37 cellular contexts compared by ENCODE assay signal in the genomic region with DNA sequence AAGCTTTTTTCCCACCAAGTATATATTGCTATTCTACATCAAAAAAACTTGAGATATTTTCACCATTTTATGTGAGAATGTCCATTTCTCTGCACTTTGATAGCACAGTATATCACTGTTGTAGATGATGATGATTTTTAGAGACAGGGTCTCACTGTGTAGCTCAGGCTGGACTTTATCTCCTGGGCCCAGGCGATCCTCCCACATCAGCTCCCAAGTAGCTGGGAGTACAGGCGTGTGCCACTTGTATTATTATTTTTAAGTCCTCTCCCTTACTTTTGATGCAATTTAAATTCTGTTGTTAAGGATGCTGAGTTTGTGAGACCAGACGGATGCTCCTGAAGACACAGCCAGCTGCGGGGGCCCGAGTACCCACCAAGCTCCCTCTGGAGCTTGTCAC.
"Had no signal": no experiment of that assay in that cellular context is flagged by ENCODE, and none has a peak within 500 bp of the region (broad histone marks: within the 10 kb centered on the region; RNA-seq: fewer than 3 reads in every experiment).

No MANE protein-coding gene starts in this region.

- H3K4me3 Mint-ChIP-seq: activated B cell treated with CpG ODN at 0.5 μM for 24 hours; activated CD4-positive, alpha-beta memory T cell treated with anti-CD3 and anti-CD28 coated beads for 36 hours; activated CD4-positive, alpha-beta T cell treated with anti-CD3 and anti-CD28 coated beads, Interleukin-2, amount 10 ng/mL, durations not matched to agents 24 days and 14 days; activated CD8-positive, alpha-beta T cell treated with anti-CD3 and anti-CD28 coated beads for 36 hours; activated naive CD4-positive, alpha-beta T cell treated with anti-CD3 and anti-CD28 coated beads for 36 hours; activated naive CD8-positive, alpha-beta T cell treated with anti-CD3 and anti-CD28 coated beads for 36 hours; activated T-cell treated with anti-CD3 and anti-CD28 coated beads, Interleukin-2, amount 50 U/mL, for 4 hours; activated T-cell treated with anti-CD3 and anti-CD28 coated beads, Interleukin-2, amount 50 U/mL, for 72 hours; activated T-helper 1 cell treated with anti-CD3 and anti-CD28 coated beads, Interleukin-12 subunit alpha, Interleukin-12 subunit beta, Interleukin-2, Interleukin-4 antibody, amounts not matched to agents 30 ng/mL and 10 ng/mL and 1 ng/mL, durations not matched to agents 14 hours and 24 hours and 36 hours; activated T-helper 17 cell treated with anti-CD3 and anti-CD28 coated beads, Interleukin-2, amount 50 U/mL, for 72 hours; T-helper 1 cell treated with Interleukin-12 subunit alpha and Interleukin-12 subunit beta and Interleukin-4 antibody, amounts not matched to agents 30 μg/mL and 1 μg/mL, for 36 hours; T-helper 2 cell treated with Interferon-gamma antibody and Interleukin-4, amounts not matched to agents 5 μg/mL and 100 μg/mL, for 36 hours had no signal

- H3K27ac Mint-ChIP-seq: activated B cell treated with CpG ODN at 0.5 μM for 24 hours; activated CD4-positive, alpha-beta memory T cell treated with anti-CD3 and anti-CD28 coated beads for 36 hours; activated CD4-positive, alpha-beta T cell treated with anti-CD3 and anti-CD28 coated beads, Interleukin-2, amount 10 ng/mL, durations not matched to agents 24 days and 14 days; activated CD8-positive, alpha-beta T cell treated with anti-CD3 and anti-CD28 coated beads for 36 hours; activated naive CD4-positive, alpha-beta T cell treated with anti-CD3 and anti-CD28 coated beads for 36 hours; activated naive CD4-positive, alpha-beta T cell treated with anti-CD3 and anti-CD28 coated beads, Interleukin-2, amount 50 U/mL, for 72 hours; activated naive CD8-positive, alpha-beta T cell treated with anti-CD3 and anti-CD28 coated beads for 36 hours; activated T-cell treated with anti-CD3 and anti-CD28 coated beads, Interleukin-2, amount 50 U/mL, for 72 hours; activated T-helper 1 cell treated with anti-CD3 and anti-CD28 coated beads, Interleukin-12 subunit alpha, Interleukin-12 subunit beta, Interleukin-2, Interleukin-4 antibody, amounts not matched to agents 30 ng/mL and 10 ng/mL and 1 ng/mL, durations not matched to agents 14 hours and 24 hours and 36 hours; activated T-helper 17 cell treated with anti-CD3 and anti-CD28 coated beads, Interleukin-2, amount 50 U/mL, for 72 hours; T-helper 1 cell treated with Interleukin-12 subunit alpha and Interleukin-12 subunit beta and Interleukin-4 antibody, amounts not matched to agents 30 μg/mL and 1 μg/mL, for 36 hours; T-helper 2 cell treated with Interferon-gamma antibody and Interleukin-4, amounts not matched to agents 5 μg/mL and 100 μg/mL, for 36 hours had no signal

- H3K27ac ChIP-seq: adrenal gland, body of pancreas, brain microvascular endothelial cell, breast epithelium, VCaP had no signal

- FAIRE-seq: astrocyte, TTC549 had no signal

- H3K9me3 ChIP-seq: adrenal gland, body of pancreas, breast epithelium had no signal

- H3K4me3 ChIP-seq: adrenal gland, body of pancreas, breast epithelium had no signal

- H3K9me3 Mint-ChIP-seq: activated B cell treated with CpG ODN at 0.5 μM for 24 hours; activated CD4-positive, alpha-beta memory T cell treated with anti-CD3 and anti-CD28 coated beads for 36 hours; activated CD4-positive, alpha-beta T cell treated with anti-CD3 and anti-CD28 coated beads, Interleukin-2, amount 10 ng/mL, durations not matched to agents 24 days and 14 days; activated CD8-positive, alpha-beta T cell treated with anti-CD3 and anti-CD28 coated beads for 36 hours; activated naive CD4-positive, alpha-beta T cell treated with anti-CD3 and anti-CD28 coated beads for 36 hours; activated naive CD4-positive, alpha-beta T cell treated with anti-CD3 and anti-CD28 coated beads, Interleukin-2, amount 50 U/mL, for 72 hours; activated naive CD8-positive, alpha-beta T cell treated with anti-CD3 and anti-CD28 coated beads for 36 hours; activated T-cell treated with anti-CD3 and anti-CD28 coated beads, Interleukin-2, amount 50 U/mL, for 4 hours; activated T-cell treated with anti-CD3 and anti-CD28 coated beads, Interleukin-2, amount 50 U/mL, for 72 hours; activated T-helper 1 cell treated with anti-CD3 and anti-CD28 coated beads, Interleukin-12 subunit alpha, Interleukin-12 subunit beta, Interleukin-2, Interleukin-4 antibody, amounts not matched to agents 30 ng/mL and 10 ng/mL and 1 ng/mL, durations not matched to agents 14 hours and 24 hours and 36 hours; activated T-helper 17 cell treated with anti-CD3 and anti-CD28 coated beads, Interleukin-2, amount 50 U/mL, for 72 hours; T-helper 1 cell treated with Interleukin-12 subunit alpha and Interleukin-12 subunit beta and Interleukin-4 antibody, amounts not matched to agents 30 μg/mL and 1 μg/mL, for 36 hours; T-helper 2 cell treated with Interferon-gamma antibody and Interleukin-4, amounts not matched to agents 5 μg/mL and 100 μg/mL, for 36 hours had no signal

- H3K27me3 ChIP-seq: adrenal gland, body of pancreas, brain microvascular endothelial cell, breast epithelium had no signal

- DNase-seq: activated B cell treated with CpG ODN at 0.5 μM for 24 hours; activated CD4-positive, alpha-beta memory T cell treated with anti-CD3 and anti-CD28 coated beads for 36 hours; activated CD4-positive, alpha-beta T cell treated with anti-CD3 and anti-CD28 coated beads for 4 hours; activated CD4-positive, alpha-beta T cell treated with anti-CD3 and anti-CD28 coated beads, Interleukin-2, amount 10 ng/mL, durations not matched to agents 24 days and 14 days; activated CD4-positive, alpha-beta T cell treated with anti-CD3 and anti-CD28 coated beads, Interleukin-2, amount 50 U/mL, for 1 hour; activated CD4-positive, alpha-beta T cell treated with anti-CD3 and anti-CD28 coated beads, Interleukin-2, amount 50 U/mL, for 4 hours; activated CD4-positive, CD25-positive, alpha-beta regulatory T cell treated with anti-CD3 and anti-CD28 coated beads, Interleukin-2, amount 50 U/mL, for 72 hours; activated CD8-positive, alpha-beta memory T cell treated with anti-CD3 and anti-CD28 coated beads, Interleukin-2, amount 50 U/mL, for 4 hours; activated CD8-positive, alpha-beta T cell treated with anti-CD3 and anti-CD28 coated beads for 36 hours; activated effector memory CD4-positive, alpha-beta T cell treated with anti-CD3 and anti-CD28 coated beads, Interleukin-2, amount 50 U/mL, for 16 hours; activated gamma-delta T cell treated with Interleukin-2 at 50 U/mL for 16 hours; activated naive CD4-positive, alpha-beta T cell; activated naive CD4-positive, alpha-beta T cell treated with anti-CD3 and anti-CD28 coated beads for 36 hours; activated naive CD4-positive, alpha-beta T cell treated with anti-CD3 and anti-CD28 coated beads, Interleukin-2, amount 50 U/mL, for 16 hours; activated naive CD8-positive, alpha-beta T cell treated with anti-CD3 and anti-CD28 coated beads for 36 hours; activated T-cell treated with anti-CD3 and anti-CD28 coated beads for 4 hours; activated T-cell treated with anti-CD3 and anti-CD28 coated beads, Interleukin-2, amount 50 U/mL, for 1 hour; activated T-cell treated with anti-CD3 and anti-CD28 coated beads, Interleukin-2, amount 50 U/mL, for 4 hours; activated T-cell treated with anti-CD3 and anti-CD28 coated beads, Interleukin-2, amount 50 U/mL, for 72 hours; amniotic stem cell; aorta; body of pancreas; brain microvascular endothelial cell; central memory CD4-positive, alpha-beta T cell; T-helper 1 cell; T-helper 2 cell; T-helper 9 cell had no signal

- H3K4me1 ChIP-seq: adrenal gland, body of pancreas, breast epithelium had no signal

- H3K36me3 Mint-ChIP-seq: activated CD4-positive, alpha-beta memory T cell treated with anti-CD3 and anti-CD28 coated beads for 36 hours; activated naive CD4-positive, alpha-beta T cell treated with anti-CD3 and anti-CD28 coated beads, Interleukin-2, amount 50 U/mL, for 72 hours; activated naive CD8-positive, alpha-beta T cell treated with anti-CD3 and anti-CD28 coated beads for 36 hours had no signal

- H3K36me3 ChIP-seq: adrenal gland, brain microvascular endothelial cell, breast epithelium had no signal

- ATAC-seq: activated CD8-positive, alpha-beta T cell treated with anti-CD3 and anti-CD28 coated beads for 36 hours; activated naive CD4-positive, alpha-beta T cell treated with anti-CD3 and anti-CD28 coated beads, Interleukin-2, amount 50 U/mL, for 72 hours; activated T-cell treated with anti-CD3 and anti-CD28 coated beads, Interleukin-2, amount 50 U/mL, for 4 hours; activated T-cell treated with anti-CD3 and anti-CD28 coated beads, Interleukin-2, amount 50 U/mL, for 72 hours; activated T-helper 17 cell treated with anti-CD3 and anti-CD28 coated beads, Interleukin-2, amount 50 U/mL, for 72 hours; body of pancreas had no signal

- H3K4me1 Mint-ChIP-seq: activated B cell treated with CpG ODN at 0.5 μM for 24 hours; activated CD4-positive, alpha-beta T cell treated with anti-CD3 and anti-CD28 coated beads, Interleukin-2, amount 10 ng/mL, durations not matched to agents 24 days and 14 days; activated naive CD8-positive, alpha-beta T cell treated with anti-CD3 and anti-CD28 coated beads for 36 hours; activated T-helper 17 cell treated with anti-CD3 and anti-CD28 coated beads, Interleukin-2, amount 50 U/mL, for 72 hours had no signal
